ENCODE assay signal across 21 cellular contexts in genomic region chr19:1570836-1571235, GRCh38. TPM values are rescaled to one million over a fixed set of nuclear protein-coding genes. Genes with fewer than 3 reads are reported as not detected.
"Had no signal": no experiment of that assay in that cellular context is flagged by ENCODE, and none has a peak within 500 bp of the region (broad histone marks: within the 10 kb centered on the region; RNA-seq: fewer than 3 reads in every experiment).

No MANE protein-coding gene starts in this region.

- H3K27me3 ChIP-seq: SJSA1 had no signal

- DNase-seq: KBM-7, NCI-H1092, NCI-H1105 treated with DMSO at 0.1 percent for 48 hours, NCI-H1436, NCI-H187, NCI-H2029, NCI-H2081 treated with DMSO at 0.1 percent for 48 hours, NCI-H2171, NCI-H226, NCI-H446, NCI-H510A, NCI-H524 treated with DMSO at 0.1 percent for 48 hours, NCI-H69, NCI-H774, Right ventricle myocardium superior, RPMI8226, SIG-M5 had no signal

- H3K27ac ChIP-seq: SJSA1, SK-N-MC had no signal

- H3K4me3 ChIP-seq: SJSA1, SK-N-MC had no signal

RNA-seq across cellular contexts. Expression of gene PLK5, which starts 47.0 kb away (rescaled TPM):
- total RNA-seq: HT-29, LHCN-M2, Right ventricle myocardium superior, SJSA1 had no signal
